In genomic region chr6:154909821-154910220, GRCh38 we compare ENCODE assay signal across 1 cellular context.
TF ChIP-seq lines count a peak whose summit lies in the region.

No MANE protein-coding gene starts in this region.

TF ChIP-seq in H1, 55 proteins besides CTCF, POLR2A, EP300 and RAD21:
- TF ChIP-seq SP4 (IDR thresholded peaks at IDR 0.05; ENCODE audit: low read length) (no peak), TCF12 (IDR thresholded peaks at IDR 0.05; ENCODE audit: low read depth, low read length) (no peak), EZH2 (IDR thresholded peaks at IDR 0.05; ENCODE audit: low read depth, low read length, severe bottlenecking) (no peak), TAF1 (IDR thresholded peaks at IDR 0.05; ENCODE audit: low read depth, low read length) (no peak), NANOG (IDR thresholded peaks at IDR 0.05; ENCODE audit: insufficient read depth, low read depth, low read length, poor library complexity, severe bottlenecking) (no peak), TBP (IDR thresholded peaks at IDR 0.05; ENCODE audit: low read depth, low read length) (no peak), CHD7 (IDR thresholded peaks at IDR 0.05; ENCODE audit: insufficient replicate concordance, low read length) (peak; percentile 33), CEBPB (IDR thresholded peaks at IDR 0.05; ENCODE audit: low read depth, low read length) (peak; percentile 49; the same call in 1 of the 2 replicates), POLR2AphosphoS5 (IDR thresholded peaks at IDR 0.05; ENCODE audit: low read depth, low read length) (no peak), MAX (IDR thresholded peaks at IDR 0.05) (no peak), YY1 (IDR thresholded peaks at IDR 0.05; ENCODE audit: low read depth, low read length) (no peak), HDAC6 (IDR thresholded peaks at IDR 0.05; ENCODE audit: low read depth, low read length) (no peak), CHD2 (IDR thresholded peaks at IDR 0.05; ENCODE audit: low read length) (no peak), TAF7 (optimal IDR thresholded peaks at IDR 0.05; ENCODE audit: borderline replicate concordance, low read depth, low read length) (no peak), SP2 (IDR thresholded peaks at IDR 0.05; ENCODE audit: low read length) (no peak), BACH1 (IDR thresholded peaks at IDR 0.05; ENCODE audit: low read length) (no peak)
TF ChIP-seq in H1: peak in this region for 2.
